Comparison of ENCODE assay signal across 2 cellular contexts in the genomic region with DNA sequence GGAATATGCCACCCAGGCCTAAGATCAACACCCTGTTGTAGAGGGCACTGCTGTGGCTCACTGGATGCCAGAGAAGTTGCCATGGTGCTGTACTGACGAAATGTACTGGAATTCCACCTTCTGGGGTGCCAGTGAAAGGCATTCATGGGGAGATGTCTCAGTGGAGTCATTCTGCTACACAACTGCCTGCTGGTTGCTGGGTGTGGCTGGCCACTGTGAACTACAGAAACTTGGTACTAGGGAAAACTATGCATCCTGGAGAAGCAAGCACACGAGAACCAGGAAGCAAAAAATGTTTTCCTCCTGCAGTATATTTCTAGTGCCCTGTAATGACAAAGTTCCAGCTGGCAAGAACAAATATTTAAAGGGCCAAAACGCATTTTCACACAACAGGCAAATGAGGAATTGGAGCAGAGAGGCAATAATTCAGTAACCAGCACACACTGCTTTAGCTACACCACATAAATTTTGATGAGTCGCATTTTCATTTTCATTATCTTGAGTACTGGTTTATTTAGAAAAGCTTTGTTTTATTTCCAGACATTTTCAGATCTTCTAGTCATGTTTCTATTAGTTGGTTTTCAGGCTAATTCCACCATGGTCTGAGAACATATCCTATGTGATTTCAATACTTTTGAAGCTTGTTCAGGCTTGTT.
TF ChIP-seq lines count a peak whose summit lies in the region.

No MANE protein-coding gene starts in this region.

TF ChIP-seq in SK-N-SH, 30 proteins besides CTCF, POLR2A, EP300 and RAD21 (continued from another document):
- TF ChIP-seq, protein P1, sequence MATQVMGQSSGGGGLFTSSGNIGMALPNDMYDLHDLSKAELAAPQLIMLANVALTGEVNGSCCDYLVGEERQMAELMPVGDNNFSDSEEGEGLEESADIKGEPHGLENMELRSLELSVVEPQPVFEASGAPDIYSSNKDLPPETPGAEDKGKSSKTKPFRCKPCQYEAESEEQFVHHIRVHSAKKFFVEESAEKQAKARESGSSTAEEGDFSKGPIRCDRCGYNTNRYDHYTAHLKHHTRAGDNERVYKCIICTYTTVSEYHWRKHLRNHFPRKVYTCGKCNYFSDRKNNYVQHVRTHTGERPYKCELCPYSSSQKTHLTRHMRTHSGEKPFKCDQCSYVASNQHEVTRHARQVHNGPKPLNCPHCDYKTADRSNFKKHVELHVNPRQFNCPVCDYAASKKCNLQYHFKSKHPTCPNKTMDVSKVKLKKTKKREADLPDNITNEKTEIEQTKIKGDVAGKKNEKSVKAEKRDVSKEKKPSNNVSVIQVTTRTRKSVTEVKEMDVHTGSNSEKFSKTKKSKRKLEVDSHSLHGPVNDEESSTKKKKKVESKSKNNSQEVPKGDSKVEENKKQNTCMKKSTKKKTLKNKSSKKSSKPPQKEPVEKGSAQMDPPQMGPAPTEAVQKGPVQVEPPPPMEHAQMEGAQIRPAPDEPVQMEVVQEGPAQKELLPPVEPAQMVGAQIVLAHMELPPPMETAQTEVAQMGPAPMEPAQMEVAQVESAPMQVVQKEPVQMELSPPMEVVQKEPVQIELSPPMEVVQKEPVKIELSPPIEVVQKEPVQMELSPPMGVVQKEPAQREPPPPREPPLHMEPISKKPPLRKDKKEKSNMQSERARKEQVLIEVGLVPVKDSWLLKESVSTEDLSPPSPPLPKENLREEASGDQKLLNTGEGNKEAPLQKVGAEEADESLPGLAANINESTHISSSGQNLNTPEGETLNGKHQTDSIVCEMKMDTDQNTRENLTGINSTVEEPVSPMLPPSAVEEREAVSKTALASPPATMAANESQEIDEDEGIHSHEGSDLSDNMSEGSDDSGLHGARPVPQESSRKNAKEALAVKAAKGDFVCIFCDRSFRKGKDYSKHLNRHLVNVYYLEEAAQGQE (IDR thresholded peaks at IDR 0.05; ENCODE audit: low read depth, low read length) = no peak
- no peak for TF ChIP-seq NFIC (IDR thresholded peaks at IDR 0.05; ENCODE audit: borderline replicate concordance)
- TF ChIP-seq, protein P2, sequence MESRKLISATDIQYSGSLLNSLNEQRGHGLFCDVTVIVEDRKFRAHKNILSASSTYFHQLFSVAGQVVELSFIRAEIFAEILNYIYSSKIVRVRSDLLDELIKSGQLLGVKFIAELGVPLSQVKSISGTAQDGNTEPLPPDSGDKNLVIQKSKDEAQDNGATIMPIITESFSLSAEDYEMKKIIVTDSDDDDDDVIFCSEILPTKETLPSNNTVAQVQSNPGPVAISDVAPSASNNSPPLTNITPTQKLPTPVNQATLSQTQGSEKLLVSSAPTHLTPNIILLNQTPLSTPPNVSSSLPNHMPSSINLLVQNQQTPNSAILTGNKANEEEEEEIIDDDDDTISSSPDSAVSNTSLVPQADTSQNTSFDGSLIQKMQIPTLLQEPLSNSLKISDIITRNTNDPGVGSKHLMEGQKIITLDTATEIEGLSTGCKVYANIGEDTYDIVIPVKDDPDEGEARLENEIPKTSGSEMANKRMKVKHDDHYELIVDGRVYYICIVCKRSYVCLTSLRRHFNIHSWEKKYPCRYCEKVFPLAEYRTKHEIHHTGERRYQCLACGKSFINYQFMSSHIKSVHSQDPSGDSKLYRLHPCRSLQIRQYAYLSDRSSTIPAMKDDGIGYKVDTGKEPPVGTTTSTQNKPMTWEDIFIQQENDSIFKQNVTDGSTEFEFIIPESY (IDR thresholded peaks at IDR 0.05; ENCODE audit: borderline replicate concordance, low read depth) = no peak
- no peak for TF ChIP-seq TAF1 (IDR thresholded peaks at IDR 0.05; ENCODE audit: borderline replicate concordance, low read depth, low read length)
- no peak for TF ChIP-seq YY1 (IDR thresholded peaks at IDR 0.05; ENCODE audit: low read depth)
- TF ChIP-seq, protein P3, sequence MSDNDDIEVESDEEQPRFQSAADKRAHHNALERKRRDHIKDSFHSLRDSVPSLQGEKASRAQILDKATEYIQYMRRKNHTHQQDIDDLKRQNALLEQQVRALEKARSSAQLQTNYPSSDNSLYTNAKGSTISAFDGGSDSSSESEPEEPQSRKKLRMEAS (IDR thresholded peaks at IDR 0.05; ENCODE audit: low read depth) = no peak
- no peak for TF ChIP-seq ELF1 (IDR thresholded peaks at IDR 0.05)
- TF ChIP-seq, protein P4, sequence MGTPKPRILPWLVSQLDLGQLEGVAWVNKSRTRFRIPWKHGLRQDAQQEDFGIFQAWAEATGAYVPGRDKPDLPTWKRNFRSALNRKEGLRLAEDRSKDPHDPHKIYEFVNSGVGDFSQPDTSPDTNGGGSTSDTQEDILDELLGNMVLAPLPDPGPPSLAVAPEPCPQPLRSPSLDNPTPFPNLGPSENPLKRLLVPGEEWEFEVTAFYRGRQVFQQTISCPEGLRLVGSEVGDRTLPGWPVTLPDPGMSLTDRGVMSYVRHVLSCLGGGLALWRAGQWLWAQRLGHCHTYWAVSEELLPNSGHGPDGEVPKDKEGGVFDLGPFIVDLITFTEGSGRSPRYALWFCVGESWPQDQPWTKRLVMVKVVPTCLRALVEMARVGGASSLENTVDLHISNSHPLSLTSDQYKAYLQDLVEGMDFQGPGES (IDR thresholded peaks at IDR 0.05; ENCODE audit: low read depth, low read length) = no peak
- no peak for TF ChIP-seq TEAD4 (IDR thresholded peaks at IDR 0.05; ENCODE audit: borderline replicate concordance, insufficient read depth)
- TF ChIP-seq MXI1 (IDR thresholded peaks at IDR 0.05; ENCODE audit: low read depth, low read length) = no peak
- TF ChIP-seq RFX5 (IDR thresholded peaks at IDR 0.05; ENCODE audit: low read length) = no peak
- TF ChIP-seq CHD2 (IDR thresholded peaks at IDR 0.05; ENCODE audit: low read length, partially characterized antibody) = no peak

TF ChIP-seq in SK-N-SH treated with all-trans-retinoic acid at 6 μM for 48 hours, 23 proteins besides CTCF, POLR2A, EP300 and RAD21 (continued from another document):
- TF ChIP-seq, protein P5, sequence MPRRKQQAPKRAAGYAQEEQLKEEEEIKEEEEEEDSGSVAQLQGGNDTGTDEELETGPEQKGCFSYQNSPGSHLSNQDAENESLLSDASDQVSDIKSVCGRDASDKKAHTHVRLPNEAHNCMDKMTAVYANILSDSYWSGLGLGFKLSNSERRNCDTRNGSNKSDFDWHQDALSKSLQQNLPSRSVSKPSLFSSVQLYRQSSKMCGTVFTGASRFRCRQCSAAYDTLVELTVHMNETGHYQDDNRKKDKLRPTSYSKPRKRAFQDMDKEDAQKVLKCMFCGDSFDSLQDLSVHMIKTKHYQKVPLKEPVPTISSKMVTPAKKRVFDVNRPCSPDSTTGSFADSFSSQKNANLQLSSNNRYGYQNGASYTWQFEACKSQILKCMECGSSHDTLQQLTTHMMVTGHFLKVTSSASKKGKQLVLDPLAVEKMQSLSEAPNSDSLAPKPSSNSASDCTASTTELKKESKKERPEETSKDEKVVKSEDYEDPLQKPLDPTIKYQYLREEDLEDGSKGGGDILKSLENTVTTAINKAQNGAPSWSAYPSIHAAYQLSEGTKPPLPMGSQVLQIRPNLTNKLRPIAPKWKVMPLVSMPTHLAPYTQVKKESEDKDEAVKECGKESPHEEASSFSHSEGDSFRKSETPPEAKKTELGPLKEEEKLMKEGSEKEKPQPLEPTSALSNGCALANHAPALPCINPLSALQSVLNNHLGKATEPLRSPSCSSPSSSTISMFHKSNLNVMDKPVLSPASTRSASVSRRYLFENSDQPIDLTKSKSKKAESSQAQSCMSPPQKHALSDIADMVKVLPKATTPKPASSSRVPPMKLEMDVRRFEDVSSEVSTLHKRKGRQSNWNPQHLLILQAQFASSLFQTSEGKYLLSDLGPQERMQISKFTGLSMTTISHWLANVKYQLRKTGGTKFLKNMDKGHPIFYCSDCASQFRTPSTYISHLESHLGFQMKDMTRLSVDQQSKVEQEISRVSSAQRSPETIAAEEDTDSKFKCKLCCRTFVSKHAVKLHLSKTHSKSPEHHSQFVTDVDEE (CRISPR knock-in tag; IDR thresholded peaks at IDR 0.05) = no peak
- TF ChIP-seq TCF4 (CRISPR knock-in tag; IDR thresholded peaks at IDR 0.05; ENCODE audit: borderline replicate concordance) = no peak
- TF ChIP-seq TOX (CRISPR knock-in tag; IDR thresholded peaks at IDR 0.05; ENCODE audit: borderline replicate concordance) = no peak
- TF ChIP-seq PPARA (CRISPR knock-in tag; IDR thresholded peaks at IDR 0.05; ENCODE audit: borderline replicate concordance) = no peak
- TF ChIP-seq, protein P6, sequence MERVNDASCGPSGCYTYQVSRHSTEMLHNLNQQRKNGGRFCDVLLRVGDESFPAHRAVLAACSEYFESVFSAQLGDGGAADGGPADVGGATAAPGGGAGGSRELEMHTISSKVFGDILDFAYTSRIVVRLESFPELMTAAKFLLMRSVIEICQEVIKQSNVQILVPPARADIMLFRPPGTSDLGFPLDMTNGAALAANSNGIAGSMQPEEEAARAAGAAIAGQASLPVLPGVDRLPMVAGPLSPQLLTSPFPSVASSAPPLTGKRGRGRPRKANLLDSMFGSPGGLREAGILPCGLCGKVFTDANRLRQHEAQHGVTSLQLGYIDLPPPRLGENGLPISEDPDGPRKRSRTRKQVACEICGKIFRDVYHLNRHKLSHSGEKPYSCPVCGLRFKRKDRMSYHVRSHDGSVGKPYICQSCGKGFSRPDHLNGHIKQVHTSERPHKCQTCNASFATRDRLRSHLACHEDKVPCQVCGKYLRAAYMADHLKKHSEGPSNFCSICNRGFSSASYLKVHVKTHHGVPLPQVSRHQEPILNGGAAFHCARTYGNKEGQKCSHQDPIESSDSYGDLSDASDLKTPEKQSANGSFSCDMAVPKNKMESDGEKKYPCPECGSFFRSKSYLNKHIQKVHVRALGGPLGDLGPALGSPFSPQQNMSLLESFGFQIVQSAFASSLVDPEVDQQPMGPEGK (CRISPR knock-in tag; IDR thresholded peaks at IDR 0.05; ENCODE audit: borderline replicate concordance) = no peak
- no peak for TF ChIP-seq ISL1 (CRISPR knock-in tag; IDR thresholded peaks at IDR 0.05)
- TF ChIP-seq ZFP3 (CRISPR knock-in tag; IDR thresholded peaks at IDR 0.05) = no peak
- no peak for TF ChIP-seq ZNF565 (CRISPR knock-in tag; conservative IDR thresholded peaks at IDR 0.05; ENCODE audit: low read depth)
TF ChIP-seq in SK-N-SH treated with all-trans-retinoic acid at 6 μM for 48 hours: peak in this region for 0.
